In genomic region chr7:48781783-48782182, GRCh38 we compare ENCODE assay signal across 18 cellular contexts.
A peak's percentile ranks its signal among the peaks of the same experiment; 100 is the strongest.
DNase-seq lines count a peak whose midpoint lies in the region; ATAC-seq, FAIRE-seq and TF ChIP-seq lines count a peak whose summit lies in the region.
"Had no signal": no experiment of that assay in that cellular context is flagged by ENCODE, and none has a peak within 500 bp of the region (broad histone marks: within the 10 kb centered on the region; RNA-seq: fewer than 3 reads in every experiment).

No MANE protein-coding gene starts in this region.

- no peak overlapping the region for H2AFZ ChIP-seq in mammary epithelial cell (ENCODE audit: low read depth, low read length)

- no peak overlapping the region for H3K9ac ChIP-seq in mammary epithelial cell (ENCODE audit: insufficient read depth, low read length)

- H4K20me1 ChIP-seq in mammary epithelial cell (ENCODE audit: insufficient read depth, low read length): no peaks in the 10 kb centered on the region

- H3K27ac ChIP-seq in mammary epithelial cell (ENCODE audit: insufficient read depth, low read depth, low read length): no peak overlapping the region
- H3K27ac ChIP-seq: heart left ventricle, SJSA1, thoracic aorta had no signal

- H3K27ac Mint-ChIP-seq in MCF 10A (ENCODE audit: low read depth, unreplicated experiment): no peak overlapping the region
- H3K27ac Mint-ChIP-seq in activated CD8-positive, alpha-beta T cell treated with anti-CD3 and anti-CD28 coated beads, Interleukin-2, amount 10 ng/mL, durations not matched to agents 7 days and 5 days: no peak overlapping the region
- H3K27ac Mint-ChIP-seq: activated naive CD4-positive, alpha-beta T cell treated with anti-CD3 and anti-CD28 coated beads, Interleukin-2, amount 10 ng/mL, durations not matched to agents 7 days and 5 days had no signal

- DNase-seq in mammary epithelial cell: peak; percentile 70
- no peak for DNase-seq in MCF 10A (ENCODE audit: unreplicated experiment)
- DNase-seq in NCI-H345 treated with DMSO at 0.1 percent for 48 hours (lab: John Stamatoyannopoulos, UW; ENCODE audit: unreplicated experiment): peak; percentile 76
- peak; percentile 24 for DNase-seq in activated CD8-positive, alpha-beta T cell treated with anti-CD3 and anti-CD28 coated beads, Interleukin-2, amount 10 ng/mL, durations not matched to agents 7 days and 5 days
- peak; percentile 76 for DNase-seq in urothelium cell line (ENCODE audit: low spot score)
- no peak for DNase-seq in activated effector memory CD4-positive, alpha-beta T cell treated with Interleukin-2 at 50 U/mL for 16 hours
- DNase-seq in MG63: no peak
- DNase-seq: activated naive CD4-positive, alpha-beta T cell treated with anti-CD3 and anti-CD28 coated beads, Interleukin-2, amount 10 ng/mL, durations not matched to agents 7 days and 5 days; heart left ventricle; kidney glomerular epithelial cell; NCI-H1436 treated with DMSO at 0.1 percent for 48 hours; NCI-H524 treated with DMSO at 0.1 percent for 48 hours; posterior cingulate gyrus had no signal

- no peak overlapping the region for H3K4me3 Mint-ChIP-seq in MCF 10A (ENCODE audit: unreplicated experiment)
- no peak overlapping the region for H3K4me3 Mint-ChIP-seq in activated CD8-positive, alpha-beta T cell treated with anti-CD3 and anti-CD28 coated beads, Interleukin-2, amount 10 ng/mL, durations not matched to agents 7 days and 5 days
- H3K4me3 Mint-ChIP-seq: activated naive CD4-positive, alpha-beta T cell treated with anti-CD3 and anti-CD28 coated beads, Interleukin-2, amount 10 ng/mL, durations not matched to agents 7 days and 5 days; central memory CD8-positive, alpha-beta T cell had no signal

- no peaks in the 10 kb centered on the region for H3K4me1 ChIP-seq in mammary epithelial cell (ENCODE audit: insufficient read depth, low read length)
- H3K4me1 ChIP-seq: heart left ventricle, SJSA1 had no signal

- FAIRE-seq in urothelium cell line (lab: Jason Lieb, UNC): no peak
- FAIRE-seq: D721Med had no signal

- ATAC-seq in activated CD8-positive, alpha-beta T cell treated with anti-CD3 and anti-CD28 coated beads, Interleukin-2, amount 10 ng/mL, durations not matched to agents 7 days and 5 days: no peak
- no peak for ATAC-seq in GM21737 (IDR thresholded peaks at IDR 0.05; ENCODE audit: unreplicated experiment)
- ATAC-seq: heart left ventricle had no signal

- H3K27me3 ChIP-seq in mammary epithelial cell (ENCODE audit: insufficient read depth, low read length) (no peaks in the 10 kb centered on the region), MG63 (no peaks in the 10 kb centered on the region)
- H3K27me3 ChIP-seq: SJSA1 had no signal

- POLR2A ChIA-PET in MCF 10A (lab: Yijun Ruan, JAX): no interaction called here
- POLR2A ChIA-PET in activated CD8-positive, alpha-beta T cell treated with anti-CD3 and anti-CD28 coated beads, Interleukin-2, amount 10 ng/mL, durations not matched to agents 7 days and 5 days (lab: Charles Lee): no interaction called here

- dilution Hi-C loops in mammary epithelial cell (cut with HindIII; ENCODE audit: low sequenced_read_pairs): no loop called here

- TF ChIP-seq CTCF in mammary epithelial cell (conservative IDR thresholded peaks at IDR 0.05 in 1 of 2, IDR thresholded peaks at IDR 0.05 in 1 of 2; ENCODE audit: extremely low read depth in 1 of 2, insufficient read depth in 1 of 2, low read depth in 1 of 2, low read length in 2 of 2): no peak
- TF ChIP-seq CTCF in MCF 10A (IDR thresholded peaks at IDR 0.05; ENCODE audit: unreplicated experiment): no peak

- H3K4me2 ChIP-seq in mammary epithelial cell (ENCODE audit: insufficient read depth, low read depth, low read length): no peak overlapping the region

- no peaks in the 10 kb centered on the region for H3K4me1 Mint-ChIP-seq in MCF 10A (ENCODE audit: insufficient read depth, unreplicated experiment)
- H3K4me1 Mint-ChIP-seq in activated CD8-positive, alpha-beta T cell treated with anti-CD3 and anti-CD28 coated beads, Interleukin-2, amount 10 ng/mL, durations not matched to agents 7 days and 5 days (ENCODE audit: low read depth): peaks cover 4% of the 10 kb centered on the region
- H3K4me1 Mint-ChIP-seq: activated naive CD4-positive, alpha-beta T cell treated with anti-CD3 and anti-CD28 coated beads, Interleukin-2, amount 10 ng/mL, durations not matched to agents 7 days and 5 days; central memory CD8-positive, alpha-beta T cell had no signal

- WGBS in mammary epithelial cell (ENCODE audit: low coverage, missing lambda C conversion rate): 44% methylated on average over 2 of the region's 2 CpGs

- in situ Hi-C loops in mammary epithelial cell (cut with MboI; ENCODE audit: low sequenced_read_pairs in 2 of 2): no loop called here

- BruUV-seq in mammary epithelial cell (replicated peaks; lab: Mats Ljungman, UMichigan) (no TSS peak), MCF 10A (replicated peaks; lab: Mats Ljungman, UMichigan) (no TSS peak)

- intact Hi-C loops in mammary epithelial cell (cut with micrococcal nuclease) (loop anchor here (10.0 kb wide), 1 partner anchor 357 kb away; no protein-coding TSS in a partner anchor), MCF 10A (cut with micrococcal nuclease) (no loop called here)

- H3K36me3 Mint-ChIP-seq in MCF 10A (ENCODE audit: insufficient read depth, unreplicated experiment): no peaks in the 10 kb centered on the region
- H3K36me3 Mint-ChIP-seq in activated CD8-positive, alpha-beta T cell treated with anti-CD3 and anti-CD28 coated beads, Interleukin-2, amount 10 ng/mL, durations not matched to agents 7 days and 5 days (ENCODE audit: low read depth): no peaks in the 10 kb centered on the region
- H3K36me3 Mint-ChIP-seq: activated naive CD4-positive, alpha-beta T cell treated with anti-CD3 and anti-CD28 coated beads, Interleukin-2, amount 10 ng/mL, durations not matched to agents 7 days and 5 days had no signal

- H3K36me3 ChIP-seq in mammary epithelial cell (ENCODE audit: insufficient read depth, low read length) (no peaks in the 10 kb centered on the region), MG63 (no peaks in the 10 kb centered on the region)
- H3K36me3 ChIP-seq: heart left ventricle, SJSA1, thoracic aorta had no signal

- CTCF ChIA-PET in mammary epithelial cell (lab: Charles Lee; ENCODE audit: low non-redundant PET) (no interaction called here), MCF 10A (lab: Yijun Ruan, JAX) (no interaction called here)
- CTCF ChIA-PET in activated CD8-positive, alpha-beta T cell treated with anti-CD3 and anti-CD28 coated beads, Interleukin-2, amount 10 ng/mL, durations not matched to agents 7 days and 5 days (lab: Charles Lee): no interaction called here

- H3K4me3 ChIP-seq in mammary epithelial cell (replicated peaks in 1 of 3; ENCODE audit: insufficient read depth in 1 of 3, low read depth in 2 of 3, low read length in 3 of 3) (no peak overlapping the region), MG63 (no peak overlapping the region)
- H3K4me3 ChIP-seq: heart left ventricle, SJSA1, thoracic aorta had no signal

- H3K79me2 ChIP-seq in mammary epithelial cell (ENCODE audit: insufficient read depth, low read length): no peaks in the 10 kb centered on the region

- peaks cover 63% of the 10 kb centered on the region for H3K27me3 Mint-ChIP-seq in MCF 10A (ENCODE audit: insufficient read depth, unreplicated experiment)
- H3K27me3 Mint-ChIP-seq in activated CD8-positive, alpha-beta T cell treated with anti-CD3 and anti-CD28 coated beads, Interleukin-2, amount 10 ng/mL, durations not matched to agents 7 days and 5 days (ENCODE audit: low read depth): no peaks in the 10 kb centered on the region
- H3K27me3 Mint-ChIP-seq: activated naive CD4-positive, alpha-beta T cell treated with anti-CD3 and anti-CD28 coated beads, Interleukin-2, amount 10 ng/mL, durations not matched to agents 7 days and 5 days; central memory CD8-positive, alpha-beta T cell had no signal

- no peaks in the 10 kb centered on the region for H3K9me3 Mint-ChIP-seq in MCF 10A (ENCODE audit: unreplicated experiment)
- H3K9me3 Mint-ChIP-seq in activated CD8-positive, alpha-beta T cell treated with anti-CD3 and anti-CD28 coated beads, Interleukin-2, amount 10 ng/mL, durations not matched to agents 7 days and 5 days (ENCODE audit: insufficient read depth): peaks cover 2% of the 10 kb centered on the region

- H3K9me3 ChIP-seq in mammary epithelial cell (replicated peaks; ENCODE audit: insufficient read depth, low read length): no peaks in the 10 kb centered on the region
- no peaks in the 10 kb centered on the region for H3K9me3 ChIP-seq in MG63
- H3K9me3 ChIP-seq: SJSA1, thoracic aorta had no signal

Comparison
In these comparisons a context has a peak if more than half of its experiments do, and no peak if none do; other contexts are left out.
1. DNase-seq: peak in mammary epithelial cell (single experiment), NCI-H345 treated with DMSO at 0.1 percent for 48 hours (single experiment), activated CD8-positive, alpha-beta T cell treated with anti-CD3 and anti-CD28 coated beads, Interleukin-2, amount 10 ng/mL, durations not matched to agents 7 days and 5 days (single experiment) and urothelium cell line (single experiment); none in MCF 10A (single experiment), activated effector memory CD4-positive, alpha-beta T cell treated with Interleukin-2 at 50 U/mL for 16 hours (single experiment) and MG63 (single experiment).